In genomic region chr3:117191245-117191644, GRCh38 we compare ENCODE assay signal across 19 cellular contexts.
DNase-seq lines count a peak whose midpoint lies in the region; ATAC-seq, FAIRE-seq and TF ChIP-seq lines count a peak whose summit lies in the region.
"Had no signal": no experiment of that assay in that cellular context is flagged by ENCODE, and none has a peak within 500 bp of the region (broad histone marks: within the 10 kb centered on the region; RNA-seq: fewer than 3 reads in every experiment).

No MANE protein-coding gene starts in this region.

- 9% methylated on average over 1 of the region's 1 CpG for WGBS in GM12878 (ENCODE audit: insufficient coverage, insufficient replicate concordance, low lambda C conversion rate, missing lambda C conversion rate)
- WGBS in right cardiac atrium = 85% methylated on average over 1 of the region's 1 CpG

- TF ChIP-seq RAD21 in GM12878 (IDR thresholded peaks at IDR 0.05; ENCODE audit: insufficient read depth, low read depth, low read length) = no peak

- H4K20me1 ChIP-seq in GM12878 (ENCODE audit: control insufficient read depth, insufficient read depth) = no peaks in the 10 kb centered on the region; the same call in 1 of the 2 replicates
- H4K20me1 ChIP-seq: BLaER1 treated with 17β-estradiol and CSF1 and Interleukin-3, amounts not matched to agents 10 nM and 100 nM had no signal

- no peaks in the 10 kb centered on the region for H3K9me3 Mint-ChIP-seq in activated naive CD4-positive, alpha-beta T cell treated with anti-CD3 and anti-CD28 coated beads, Interleukin-2, amount 10 ng/mL, durations not matched to agents 7 days and 5 days
- H3K9me3 Mint-ChIP-seq: GM23338 had no signal

- H3K4me3 Mint-ChIP-seq in activated naive CD4-positive, alpha-beta T cell treated with anti-CD3 and anti-CD28 coated beads, Interleukin-2, amount 10 ng/mL, durations not matched to agents 7 days and 5 days = no peak overlapping the region
- H3K4me3 Mint-ChIP-seq: B cell; CD8-positive, alpha-beta T cell; GM23338 had no signal

- H3K4me1 ChIP-seq in GM12878 (ENCODE audit: control insufficient read depth, insufficient read depth, low read length) (no peaks in the 10 kb centered on the region), right cardiac atrium (ENCODE audit: control insufficient read depth, insufficient read depth, low read length) (no peaks in the 10 kb centered on the region)

- no peaks in the 10 kb centered on the region for H3K9me3 ChIP-seq in GM12878 (replicated peaks; ENCODE audit: control insufficient read depth, insufficient read depth, low read length)
- H3K9me3 ChIP-seq in right cardiac atrium (ENCODE audit: control insufficient read depth, low read length) = no peaks in the 10 kb centered on the region
- H3K9me3 ChIP-seq: BLaER1 treated with 17β-estradiol and CSF1 and Interleukin-3, amounts not matched to agents 10 nM and 100 nM had no signal

- POLR2A ChIA-PET in GM12878 (lab: Charles Lee) = no interaction called here

- H3K9ac ChIP-seq in GM12878 (ENCODE audit: control insufficient read depth, insufficient read depth, low read length) = no peak overlapping the region
- H3K9ac ChIP-seq: BLaER1 treated with 17β-estradiol and CSF1 and Interleukin-3, amounts not matched to agents 10 nM and 100 nM had no signal

- no peak overlapping the region for H3K27ac Mint-ChIP-seq in activated naive CD4-positive, alpha-beta T cell treated with anti-CD3 and anti-CD28 coated beads, Interleukin-2, amount 10 ng/mL, durations not matched to agents 7 days and 5 days
- H3K27ac Mint-ChIP-seq: B cell; CD8-positive, alpha-beta T cell; GM23338 had no signal

- no peak for FAIRE-seq in GM12878 (lab: Jason Lieb, UNC)
- FAIRE-seq: H54, HTR-8/SVneo, K562 had no signal

- H3K4me2 ChIP-seq in GM12878 (ENCODE audit: control insufficient read depth, insufficient read depth) = peak overlapping the region; percentile 9; the same call in 1 of the 2 replicates
- H3K4me2 ChIP-seq: BLaER1 treated with 17β-estradiol and CSF1 and Interleukin-3, amounts not matched to agents 10 nM and 100 nM; GM23338 had no signal

- H3K4me3 ChIP-seq in GM12878 (no peak overlapping the region), right cardiac atrium (ENCODE audit: low read length) (no peak overlapping the region)
- H3K4me3 ChIP-seq: BLaER1 treated with 17β-estradiol and CSF1 and Interleukin-3, amounts not matched to agents 10 nM and 100 nM; GM23338; K562 had no signal

- SMC1A ChIA-PET in GM12878 (lab: Charles Lee; ENCODE audit: uncharacterized antibody, unreplicated experiment) = no interaction called here

- no peak for TF ChIP-seq EP300 in GM12878 (IDR thresholded peaks at IDR 0.05; ENCODE audit: borderline replicate concordance in 1 of 2, control insufficient read depth in 1 of 2, low read depth in 2 of 2, low read length in 2 of 2)

- H3K27me3 Mint-ChIP-seq in activated naive CD4-positive, alpha-beta T cell treated with anti-CD3 and anti-CD28 coated beads, Interleukin-2, amount 10 ng/mL, durations not matched to agents 7 days and 5 days = no peaks in the 10 kb centered on the region
- H3K27me3 Mint-ChIP-seq: B cell had no signal

- RAD21 ChIA-PET in GM12878 (lab: Charles Lee; ENCODE audit: unreplicated experiment) = no interaction called here

- H3K4me1 Mint-ChIP-seq in activated naive CD4-positive, alpha-beta T cell treated with anti-CD3 and anti-CD28 coated beads, Interleukin-2, amount 10 ng/mL, durations not matched to agents 7 days and 5 days = no peaks in the 10 kb centered on the region
- H3K4me1 Mint-ChIP-seq: B cell, GM23338 had no signal

- intact Hi-C loops in GM12878 (cut with micrococcal nuclease; ENCODE audit: unreplicated experiment) (no loop called here), right cardiac atrium (cut with DNase I) (no loop called here)

- no peak for TF ChIP-seq POLR2A in GM12878 (IDR thresholded peaks at IDR 0.05; ENCODE audit: low read depth, low read length)

- in situ Hi-C loops in GM12878 (cut with MboI) = no loop called here

- 0 out of 4 replicates have a peak, but pooled peaks cover 0 to 2% of the 10 kb centered on the region in 2 experiments for H3K27me3 ChIP-seq in GM12878 (replicated peaks in 1 of 2; ENCODE audit: control insufficient read depth in 2 of 2, insufficient read depth in 2 of 2, low read length in 1 of 2)
- no peaks in the 10 kb centered on the region for H3K27me3 ChIP-seq in right cardiac atrium (ENCODE audit: control insufficient read depth, insufficient read depth)
- H3K27me3 ChIP-seq: BLaER1 treated with 17β-estradiol and CSF1 and Interleukin-3, amounts not matched to agents 10 nM and 100 nM had no signal

- DNase-seq in GM12878 (ENCODE audit: low read depth, low spot score) (no peak), right cardiac atrium (no peak), NAMALWA (ENCODE audit: low spot score) (no peak)
- no peak for DNase-seq in activated naive CD4-positive, alpha-beta T cell treated with anti-CD3 and anti-CD28 coated beads, Interleukin-2, amount 10 ng/mL, durations not matched to agents 7 days and 5 days
- DNase-seq: CD8-positive, alpha-beta T cell; DMS 273 treated with DMSO at 0.1 percent for 48 hours; DMS53; DND-41; EL; HCEC 1CT; IMR-90 had no signal

- ATAC-seq in GM18868 (IDR thresholded peaks at IDR 0.05; ENCODE audit: unreplicated experiment) (peak; percentile 47), HG02759 (IDR thresholded peaks at IDR 0.05; ENCODE audit: unreplicated experiment) (peak; percentile 38), GM12878 (peak; percentile 38), right cardiac atrium (no peak)
- ATAC-seq: CD8-positive, alpha-beta T cell; GM23338; K562 had no signal

- TF ChIP-seq CTCF in GM12878 (IDR thresholded peaks at IDR 0.05 in 2 of 3, conservative IDR thresholded peaks at IDR 0.05 in 1 of 3; ENCODE audit: control insufficient read depth in 2 of 3, extremely low read depth in 1 of 3, insufficient read depth in 1 of 3, low read depth in 3 of 3, low read length in 3 of 3) = no peak

- H3K27ac ChIP-seq in GM12878 (ENCODE audit: control insufficient read depth, insufficient read depth) = no peak overlapping the region
- H3K27ac ChIP-seq in right cardiac atrium (ENCODE audit: low read length) = no peak overlapping the region
- H3K27ac ChIP-seq: BLaER1 treated with 17β-estradiol and CSF1 and Interleukin-3, amounts not matched to agents 10 nM and 100 nM had no signal

- no peak overlapping the region for H2AFZ ChIP-seq in GM12878 (ENCODE audit: control insufficient read depth, low read depth, low read length)
- H2AFZ ChIP-seq: GM23338 had no signal

- no peaks in the 10 kb centered on the region for H3K36me3 Mint-ChIP-seq in activated naive CD4-positive, alpha-beta T cell treated with anti-CD3 and anti-CD28 coated beads, Interleukin-2, amount 10 ng/mL, durations not matched to agents 7 days and 5 days
- H3K36me3 Mint-ChIP-seq: CD8-positive, alpha-beta T cell had no signal

- BruUV-seq in GM12878 (replicated peaks; lab: Mats Ljungman, UMichigan) = no TSS peak

- H3K79me2 ChIP-seq in GM12878 (ENCODE audit: control insufficient read depth, insufficient read depth, low read length) = no peaks in the 10 kb centered on the region

- no peaks in the 10 kb centered on the region for H3K36me3 ChIP-seq in GM12878 (ENCODE audit: control insufficient read depth in 2 of 2, insufficient read depth in 2 of 2, low read length in 1 of 2)
- H3K36me3 ChIP-seq: BLaER1 treated with 17β-estradiol and CSF1 and Interleukin-3, amounts not matched to agents 10 nM and 100 nM had no signal

- CTCF ChIA-PET in GM12878 (lab: Yijun Ruan, JAX) = no interaction called here
- CTCF ChIA-PET in activated naive CD4-positive, alpha-beta T cell treated with anti-CD3 and anti-CD28 coated beads, Interleukin-2, amount 10 ng/mL, durations not matched to agents 7 days and 5 days (lab: Charles Lee) = no interaction called here

TF ChIP-seq in GM12878, 131 proteins besides CTCF, POLR2A, EP300 and RAD21:
- no peak for TF ChIP-seq ZNF622 (IDR thresholded peaks at IDR 0.05)
- TF ChIP-seq NFIC (IDR thresholded peaks at IDR 0.05; ENCODE audit: low read depth, low read length) = 0 out of 2 replicates have a peak, but pooled peaks have one; percentile 32

Comparison
In these comparisons a context has a peak if more than half of its experiments do, and no peak if none do; other contexts are left out.
1. ATAC-seq: peak in GM18868 (single experiment), HG02759 (single experiment) and GM12878 (single experiment); none in right cardiac atrium (0 of 2).